25 cellular contexts compared by ENCODE assay signal in genomic region chr11:123363556-123363955, GRCh38.
DNase-seq lines count a peak whose midpoint lies in the region.
"Had no signal": no experiment of that assay in that cellular context is flagged by ENCODE, and none has a peak within 500 bp of the region (broad histone marks: within the 10 kb centered on the region; RNA-seq: fewer than 3 reads in every experiment).

No MANE protein-coding gene starts in this region.

- peaks cover 52% of the 10 kb centered on the region for H3K36me3 Mint-ChIP-seq in activated T-helper 1 cell treated with anti-CD3 and anti-CD28 coated beads, Interleukin-12 subunit alpha, Interleukin-12 subunit beta, Interleukin-2, Interleukin-4 antibody, amounts not matched to agents 30 ng/mL and 10 ng/mL and 1 ng/mL, durations not matched to agents 14 hours and 24 hours and 36 hours (ENCODE audit: low read depth)
- H3K36me3 Mint-ChIP-seq: CD14-positive monocyte, memory B cell had no signal

- H3K4me1 Mint-ChIP-seq in activated T-helper 1 cell treated with anti-CD3 and anti-CD28 coated beads, Interleukin-12 subunit alpha, Interleukin-12 subunit beta, Interleukin-2, Interleukin-4 antibody, amounts not matched to agents 30 ng/mL and 10 ng/mL and 1 ng/mL, durations not matched to agents 14 hours and 24 hours and 36 hours (ENCODE audit: low read depth) = peaks cover 81% of the 10 kb centered on the region

- peak; percentile 33 for DNase-seq in NCI-H526 treated with DMSO at 0.1 percent for 48 hours (lab: John Stamatoyannopoulos, UW)
- no peak for DNase-seq in NCI-H526 (lab: John Stamatoyannopoulos, UW)
- DNase-seq in DMS79 (lab: John Stamatoyannopoulos, UW) = peak; percentile 85
- DNase-seq in activated T-helper 1 cell treated with anti-CD3 and anti-CD28 coated beads, Interleukin-12 subunit alpha, Interleukin-12 subunit beta, Interleukin-2, Interleukin-4 antibody, amounts not matched to agents 30 ng/mL and 10 ng/mL and 1 ng/mL, durations not matched to agents 14 hours and 24 hours and 36 hours (ENCODE audit: low spot score) = no peak
- DNase-seq in medulla oblongata (ENCODE audit: extremely low spot score) = peak; percentile 11
- DNase-seq in SKM-1 treated with dmso at 0.1 percent for 144 hours (lab: John Stamatoyannopoulos, UW; ENCODE audit: unreplicated experiment) = no peak
- DNase-seq in DMS53 (lab: John Stamatoyannopoulos, UW) = no peak
- DNase-seq in retina = no peak
- DNase-seq: activated CD8-positive, alpha-beta T cell treated with anti-CD3 and anti-CD28 coated beads, Interleukin-2, amount 10 ng/mL, durations not matched to agents 7 days and 5 days; activated T-cell treated with anti-CD3 and anti-CD28 coated beads, Interleukin-2, amount 50 U/mL, for 48 hours; DMS153; HFFc6; IMR-90; MM.1S; naive thymus-derived CD4-positive, alpha-beta T cell; NCI-H1694 treated with DMSO at 0.1 percent for 48 hours; NCI-H226; ovary; RPMI8226; sigmoid colon; stimulated activated naive CD8-positive, alpha-beta T cell treated with anti-CD3 and anti-CD28 coated beads, Interleukin-15, Interleukin-2, amounts not matched to agents 100 U/mL and 50 U/mL, for 24 hours; upper lobe of left lung had no signal

- no peaks in the 10 kb centered on the region for H3K9me3 Mint-ChIP-seq in activated T-helper 1 cell treated with anti-CD3 and anti-CD28 coated beads, Interleukin-12 subunit alpha, Interleukin-12 subunit beta, Interleukin-2, Interleukin-4 antibody, amounts not matched to agents 30 ng/mL and 10 ng/mL and 1 ng/mL, durations not matched to agents 14 hours and 24 hours and 36 hours
- H3K9me3 Mint-ChIP-seq: HFFc6, memory B cell had no signal

- H3K27ac Mint-ChIP-seq in activated T-helper 1 cell treated with anti-CD3 and anti-CD28 coated beads, Interleukin-12 subunit alpha, Interleukin-12 subunit beta, Interleukin-2, Interleukin-4 antibody, amounts not matched to agents 30 ng/mL and 10 ng/mL and 1 ng/mL, durations not matched to agents 14 hours and 24 hours and 36 hours = peak overlapping the region; percentile 68
- H3K27ac Mint-ChIP-seq: activated CD8-positive, alpha-beta T cell treated with anti-CD3 and anti-CD28 coated beads, Interleukin-2, amount 10 ng/mL, durations not matched to agents 7 days and 5 days; activated naive CD8-positive, alpha-beta T cell; CD14-positive monocyte; HFFc6; memory B cell had no signal

- peak overlapping the region; percentile 74 for H3K4me3 Mint-ChIP-seq in activated T-helper 1 cell treated with anti-CD3 and anti-CD28 coated beads, Interleukin-12 subunit alpha, Interleukin-12 subunit beta, Interleukin-2, Interleukin-4 antibody, amounts not matched to agents 30 ng/mL and 10 ng/mL and 1 ng/mL, durations not matched to agents 14 hours and 24 hours and 36 hours
- H3K4me3 Mint-ChIP-seq: activated CD8-positive, alpha-beta T cell treated with anti-CD3 and anti-CD28 coated beads, Interleukin-2, amount 10 ng/mL, durations not matched to agents 7 days and 5 days; activated naive CD8-positive, alpha-beta T cell; HFFc6; memory B cell had no signal

- H3K27me3 Mint-ChIP-seq in activated T-helper 1 cell treated with anti-CD3 and anti-CD28 coated beads, Interleukin-12 subunit alpha, Interleukin-12 subunit beta, Interleukin-2, Interleukin-4 antibody, amounts not matched to agents 30 ng/mL and 10 ng/mL and 1 ng/mL, durations not matched to agents 14 hours and 24 hours and 36 hours (ENCODE audit: insufficient read depth) = no peaks in the 10 kb centered on the region

- intact Hi-C loops in activated T-helper 1 cell treated with anti-CD3 and anti-CD28 coated beads, Interleukin-12 subunit alpha, Interleukin-12 subunit beta, Interleukin-2, Interleukin-4 antibody, amounts not matched to agents 30 ng/mL and 10 ng/mL and 1 ng/mL, durations not matched to agents 14 hours and 24 hours and 36 hours (cut with micrococcal nuclease) = no loop called here

Comparison
In these comparisons a context has a peak if more than half of its experiments do, and no peak if none do; other contexts are left out.
1. DNase-seq: peak in NCI-H526 treated with DMSO at 0.1 percent for 48 hours (single experiment), DMS79 (single experiment) and medulla oblongata (single experiment); none in NCI-H526 (0 of 2), activated T-helper 1 cell treated with anti-CD3 and anti-CD28 coated beads, Interleukin-12 subunit alpha, Interleukin-12 subunit beta, Interleukin-2, Interleukin-4 antibody, amounts not matched to agents 30 ng/mL and 10 ng/mL and 1 ng/mL, durations not matched to agents 14 hours and 24 hours and 36 hours (single experiment), SKM-1 treated with dmso at 0.1 percent for 144 hours (single experiment), DMS53 (single experiment) and retina (single experiment).